In the genomic region with DNA sequence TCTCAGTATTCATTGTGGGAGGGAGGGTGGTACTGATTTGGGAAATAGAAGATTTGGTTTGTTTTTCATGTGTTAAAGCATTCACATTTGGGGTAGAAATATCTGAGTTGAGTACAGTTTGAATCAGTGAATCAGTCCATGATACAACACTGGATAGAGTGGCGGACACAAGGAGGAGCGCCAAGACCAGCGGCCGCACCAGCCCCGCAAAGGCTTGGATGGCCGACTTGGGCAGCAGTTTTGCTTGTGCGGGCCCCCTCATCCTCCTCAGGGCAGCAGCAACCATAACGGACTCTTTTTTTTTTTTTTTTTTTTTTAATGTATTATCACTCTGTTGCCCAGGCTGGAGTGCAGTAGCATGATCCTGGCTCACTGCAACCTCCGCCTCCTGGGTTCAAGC, we compare ENCODE assay signal across 7 cellular contexts.
"Had no signal": no experiment of that assay in that cellular context is flagged by ENCODE, and none has a peak within 500 bp of the region (broad histone marks: within the 10 kb centered on the region; RNA-seq: fewer than 3 reads in every experiment).

No MANE protein-coding gene starts in this region.

- H3K27ac ChIP-seq: HL-60, KMS-11 had no signal

- ATAC-seq: HepG2 had no signal

- H3K9ac ChIP-seq: KMS-11 had no signal

- FAIRE-seq: HepG2, HTR-8/SVneo had no signal

- DNase-seq: IMR-90, KBM-7, KG1 had no signal

- H3K4me2 ChIP-seq: KMS-11 had no signal
